In the genomic region with DNA sequence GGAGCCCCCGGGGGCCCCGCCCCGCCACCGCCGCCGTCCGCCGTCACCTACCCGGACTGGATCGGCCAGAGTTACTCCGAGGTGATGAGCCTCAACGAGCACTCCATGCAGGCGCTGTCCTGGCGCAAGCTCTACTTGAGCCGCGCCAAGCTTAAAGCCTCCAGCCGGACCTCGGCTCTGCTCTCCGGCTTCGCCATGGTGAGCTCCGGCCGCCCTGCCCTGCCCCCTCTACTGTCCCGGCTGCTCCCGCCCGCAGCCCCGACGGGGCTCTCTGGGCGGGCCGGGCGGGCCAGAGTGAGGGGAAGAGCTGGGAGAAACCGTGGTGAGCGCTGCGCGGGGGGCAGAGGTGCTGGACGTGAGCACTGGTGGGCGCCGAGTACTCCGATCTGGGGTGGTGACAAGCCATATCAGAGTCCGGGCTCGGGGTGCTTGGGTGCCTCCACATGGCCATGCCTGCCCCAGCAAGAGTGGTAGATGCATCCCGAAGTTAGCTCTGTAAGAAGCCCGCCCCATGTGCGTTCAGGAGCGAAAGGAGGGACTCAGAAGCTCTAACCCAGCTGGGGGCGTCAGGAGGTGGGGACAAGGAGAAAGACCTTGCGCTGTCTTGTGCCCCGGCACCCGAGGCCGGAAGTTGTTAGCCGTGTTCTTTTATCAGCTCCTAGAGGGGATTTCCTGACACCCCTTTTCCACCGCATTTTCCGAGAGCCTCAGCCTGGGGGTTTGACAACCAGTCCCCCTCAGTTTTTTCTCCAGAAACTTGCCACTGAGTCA, we compare ENCODE assay signal across 8 cellular contexts. TPM values are rescaled to one million over a fixed set of nuclear protein-coding genes. Genes with fewer than 3 reads are reported as not detected.
A peak's percentile ranks its signal among the peaks of the same experiment; 100 is the strongest.
DNase-seq lines count a peak whose midpoint lies in the region; ATAC-seq and TF ChIP-seq lines count a peak whose summit lies in the region.

No MANE protein-coding gene starts in this region.

- POLR2A ChIA-PET in PC-3 (lab: Charles Lee; ENCODE audit: unreplicated experiment), result interaction anchor here (0.6 to 0.8 kb wide), 7 partner anchors 22 to 451 kb away, joined by 3 to 6 read pairs (median 3); partner anchors contain the start of gene MLXIP

- TSS peak; percentile 53 for BruUV-seq in PC-3 (replicated peaks; lab: Mats Ljungman, UMichigan)

- H3K4me1 ChIP-seq in PC-3 (ENCODE audit: insufficient read depth, low read length) (peaks cover 34% of the 10 kb centered on the region), stomach smooth muscle (ENCODE audit: control insufficient read depth, insufficient read depth, low read length) (peaks cover 49% of the 10 kb centered on the region)

- peak overlapping the region; percentile 58 for H2AFZ ChIP-seq in PC-3 (ENCODE audit: low read length)
- no peak overlapping the region for H2AFZ ChIP-seq in neural cell (ENCODE audit: low read depth, low read length)

- H3K36me3 ChIP-seq in PC-3 (ENCODE audit: low read depth, low read length), result 0 out of 2 replicates have a peak, but pooled peaks cover 2% of the 10 kb centered on the region
- H3K36me3 ChIP-seq in neural cell (ENCODE audit: insufficient read depth, low read length), result no peaks in the 10 kb centered on the region
- H3K36me3 ChIP-seq in stomach smooth muscle (ENCODE audit: control insufficient read depth in 2 of 2, insufficient read depth in 2 of 2, low read length in 2 of 2), result peaks cover 0 to 3% of the 10 kb centered on the region in 2 donors

- CTCF ChIA-PET in PC-3 (lab: Charles Lee), result interaction anchor here (0.5 to 3.2 kb wide), 10 partner anchors 15 to 520 kb away, joined by 3 to 31 read pairs (median 4); no protein-coding TSS in a partner anchor

- TF ChIP-seq CTCF in PC-3 (conservative IDR thresholded peaks at IDR 0.05; ENCODE audit: low read depth, low read length) (peak; percentile 12; the same call in 1 of the 2 replicates), neural cell (IDR thresholded peaks at IDR 0.05; ENCODE audit: poor library complexity, severe bottlenecking) (peak; percentile 31)

- TF ChIP-seq RAD21 in neural cell (conservative IDR thresholded peaks at IDR 0.05), result no peak

- intact Hi-C loops in PC-3 (cut with micrococcal nuclease), result loop anchor here (2.0 to 5.0 kb wide), 5 partner anchors 46 to 165 kb away; partner anchors contain the start of genes KDM2B and RHOF

- H3K4me3 ChIP-seq in PC-3 (ENCODE audit: low read length) (peak overlapping the region; percentile 79), neural cell (ENCODE audit: low read length) (peak overlapping the region; percentile 85), stomach smooth muscle (ENCODE audit: low read length in 2 of 2) (peak overlapping the region; percentile 84 to 91)

- H3K9ac ChIP-seq in PC-3 (ENCODE audit: low read length) (peak overlapping the region; percentile 71), neural cell (ENCODE audit: low read length) (peak overlapping the region; percentile 55), stomach smooth muscle (ENCODE audit: low read length in 2 of 2) (peak overlapping the region; percentile 76 to 78)

- H3K9me3 ChIP-seq in PC-3 (ENCODE audit: low read length) (no peaks in the 10 kb centered on the region), neural cell (ENCODE audit: low read length) (no peaks in the 10 kb centered on the region), stomach smooth muscle (ENCODE audit: control insufficient read depth in 2 of 2, low read length in 2 of 2) (no peaks in the 10 kb centered on the region)

- DNase-seq in C1 segment of cervical spinal cord (lab: John Stamatoyannopoulos, UW) (peak in 13 of 14 donors; percentile 26 to 79 (median 55)), PC-3 (peak; percentile 48), fibroblast of peridontal ligament (ENCODE audit: extremely low read depth) (peak; percentile 52)
- DNase-seq in activated T-helper 1 cell treated with anti-CD3 and anti-CD28 coated beads, Interleukin-2, amount 50 U/mL, for 16 hours (ENCODE audit: low read depth in 1 of 2, low spot score in 1 of 2), result peak; percentile 53 to 78

- no peaks in the 10 kb centered on the region for H3K27me3 ChIP-seq in PC-3 (ENCODE audit: low read length)
- H3K27me3 ChIP-seq in neural cell (ENCODE audit: insufficient read depth, low read depth, low read length), result no peaks in the 10 kb centered on the region
- H3K27me3 ChIP-seq in stomach smooth muscle (ENCODE audit: control insufficient read depth in 1 of 2, insufficient read depth in 2 of 2, low read length in 2 of 2), result no peaks in the 10 kb centered on the region

- H3K79me2 ChIP-seq in PC-3 (ENCODE audit: low read length) (peaks cover 53% of the 10 kb centered on the region), neural cell (replicated peaks; ENCODE audit: insufficient read depth, low read length) (no peaks in the 10 kb centered on the region)

- peak overlapping the region; percentile 29 for H3K27ac ChIP-seq in PC-3 (ENCODE audit: low read length)
- H3K27ac ChIP-seq in neural cell (ENCODE audit: low read length), result no peak overlapping the region
- peak overlapping the region; percentile 84 for H3K27ac ChIP-seq in stomach smooth muscle (ENCODE audit: low read length)

- no peaks in the 10 kb centered on the region for H3K9me2 ChIP-seq in PC-3 (replicated peaks; ENCODE audit: low read length)
- H3K9me2 ChIP-seq in neural cell (ENCODE audit: insufficient read depth, low read length), result no peaks in the 10 kb centered on the region

- H4K20me1 ChIP-seq in PC-3 (ENCODE audit: low read length), result no peaks in the 10 kb centered on the region
- no peaks in the 10 kb centered on the region for H4K20me1 ChIP-seq in neural cell (ENCODE audit: insufficient read depth)

- H3K4me2 ChIP-seq in PC-3 (ENCODE audit: low read length) (peak overlapping the region; percentile 90), neural cell (ENCODE audit: low read length) (peak overlapping the region; percentile 44)

- TF ChIP-seq EP300 in neural cell (conservative IDR thresholded peaks at IDR 0.05; ENCODE audit: poor library complexity, severe bottlenecking), result no peak

- ATAC-seq in GM19035 (IDR thresholded peaks at IDR 0.05; ENCODE audit: unreplicated experiment) (peak; percentile 37), HG03342 (IDR thresholded peaks at IDR 0.05; ENCODE audit: unreplicated experiment) (peak; percentile 25), PC-3 (peak; percentile 54)

- H3F3A ChIP-seq in PC-3 (ENCODE audit: low read length, unreplicated experiment) (no peaks in the 10 kb centered on the region), neural cell (ENCODE audit: insufficient read depth, low read length, poor library complexity, severe bottlenecking) (no peaks in the 10 kb centered on the region)

TF ChIP-seq in neural cell, 6 proteins besides CTCF, POLR2A, EP300 and RAD21:
- no peak for TF ChIP-seq REST (IDR thresholded peaks at IDR 0.05; ENCODE audit: borderline replicate concordance)
- TF ChIP-seq SMC3 (conservative IDR thresholded peaks at IDR 0.05; ENCODE audit: poor library complexity), result peak; percentile 12
- TF ChIP-seq MXI1 (conservative IDR thresholded peaks at IDR 0.05; ENCODE audit: poor library complexity, severe bottlenecking), result peak; percentile 36
TF ChIP-seq in neural cell: peak in this region for 2.

RNA-seq across cellular contexts. Expression of gene ORAI1, which starts 0.7 kb away (rescaled TPM):
- 31.4 and 35.0 TPM in 2 replicates for total RNA-seq in PC-3 (2014; rRNA removed)
- 0.78 and 5.2 TPM in 2 replicates for polyA plus RNA-seq in neural cell
- polyA minus RNA-seq in neural cell, result 0.97 and 1.6 TPM in 2 replicates

RNA-seq across cellular contexts. Expression of gene MORN3, which starts 42.4 kb away (rescaled TPM):
- total RNA-seq in PC-3 (2014; rRNA removed), result 1.6 and 1.7 TPM in 2 replicates
- 1.1 and 3.4 TPM in 2 replicates for polyA plus RNA-seq in neural cell
- polyA minus RNA-seq in neural cell, result 0.49 and 0.58 TPM in 2 replicates

RNA-seq across cellular contexts. Expression of gene KDM2B, which starts 46.2 kb away (rescaled TPM):
- 52.5 and 72.3 TPM in 2 replicates for total RNA-seq in PC-3 (2014; rRNA removed)
- 85.5 and 93.8 TPM in 2 replicates for polyA plus RNA-seq in neural cell
- polyA minus RNA-seq in neural cell, result 76.6 and 96.2 TPM in 2 replicates
